8 cellular contexts compared by ENCODE assay signal in the genomic region with DNA sequence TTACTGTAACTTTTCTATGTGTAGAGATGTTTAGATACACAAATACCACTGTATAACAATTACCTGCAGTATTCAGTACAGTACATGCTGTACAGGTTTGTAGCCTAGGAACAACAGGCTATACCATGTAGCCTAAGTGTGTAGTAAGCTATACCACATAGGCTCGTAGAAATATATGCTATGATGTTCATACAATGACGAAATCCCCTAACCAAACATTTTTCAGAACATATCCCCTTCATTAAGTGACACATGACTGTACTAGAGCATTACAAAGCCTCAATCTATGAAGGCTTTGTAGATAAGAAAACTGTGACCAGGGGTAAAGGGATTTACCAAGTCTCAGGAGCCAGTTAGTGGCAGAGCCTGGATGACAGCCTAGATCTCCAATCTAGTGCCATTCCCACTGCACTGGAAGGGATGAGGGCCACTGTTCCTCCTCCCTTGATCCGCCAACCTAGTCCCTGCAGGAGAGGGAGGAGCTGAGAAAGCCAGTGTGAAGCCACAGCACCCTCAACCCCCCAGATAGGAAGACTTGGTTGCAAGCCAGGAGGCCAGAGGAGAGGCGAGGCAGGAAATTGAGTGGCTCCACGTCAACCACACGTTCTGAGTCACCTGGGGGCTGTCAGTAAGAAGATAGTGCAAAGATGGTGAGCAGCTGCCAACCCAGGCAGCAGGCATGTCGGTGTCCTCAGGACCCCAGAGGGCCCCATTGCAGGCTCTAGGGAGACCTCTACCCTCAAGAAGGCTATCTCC.
DNase-seq lines count a peak whose midpoint lies in the region; ATAC-seq, FAIRE-seq and TF ChIP-seq lines count a peak whose summit lies in the region.

No MANE protein-coding gene starts in this region.

- no peaks in the 10 kb centered on the region for H3K9me3 ChIP-seq in keratinocyte (ENCODE audit: control insufficient read depth, low read depth, low read length)

- DNase-seq in A172 (ENCODE audit: low spot score) (peak; percentile 91), NCI-H226 (peak; percentile 81), activated T-cell treated with anti-CD3 and anti-CD28 coated beads for 48 hours (ENCODE audit: low read depth) (peak; percentile 63), keratinocyte (ENCODE audit: low read depth, low spot score) (no peak), NAMALWA (ENCODE audit: low spot score) (no peak), DMS53 (lab: John Stamatoyannopoulos, UW) (no peak), NCI-H128 (lab: John Stamatoyannopoulos, UW; ENCODE audit: unreplicated experiment) (no peak)

- H3K27me3 ChIP-seq in keratinocyte (ENCODE audit: control insufficient read depth, extremely low read depth, insufficient read depth, low read length): no peaks in the 10 kb centered on the region

- H3K9me1 ChIP-seq in keratinocyte (ENCODE audit: control insufficient read depth, extremely low read depth, insufficient read depth, low read length): no peaks in the 10 kb centered on the region

- H2AFZ ChIP-seq in keratinocyte (ENCODE audit: control insufficient read depth, low read length): no peak overlapping the region

- no peak for TF ChIP-seq CTCF in keratinocyte (optimal IDR thresholded peaks at IDR 0.05 in 1 of 3, IDR thresholded peaks at IDR 0.05 in 1 of 3, conservative IDR thresholded peaks at IDR 0.05 in 1 of 3; ENCODE audit: extremely low read depth in 1 of 3, insufficient read depth in 2 of 3, low read length in 3 of 3)

- no peak overlapping the region for H3K27ac ChIP-seq in keratinocyte (ENCODE audit: control insufficient read depth, insufficient read depth, low read length)

- no peaks in the 10 kb centered on the region for H3K36me3 ChIP-seq in keratinocyte (ENCODE audit: control insufficient read depth in 2 of 2, extremely low read depth in 1 of 2, insufficient read depth in 2 of 2, low read length in 2 of 2)

- peak; percentile 61 for FAIRE-seq in keratinocyte (lab: Jason Lieb, UNC)

- dilution Hi-C loops in keratinocyte (cut with MboI; ENCODE audit: extremely low pct_ligation_motif_present, low sequenced_read_pairs): no loop called here

- H3K4me2 ChIP-seq in keratinocyte (ENCODE audit: control insufficient read depth, extremely low read depth, insufficient read depth, low read depth, low read length): peak overlapping the region; percentile 12

- peaks cover 21% of the 10 kb centered on the region for H3K4me1 ChIP-seq in keratinocyte (ENCODE audit: control insufficient read depth, extremely low read depth, insufficient read depth, low read length)

- H3K4me3 ChIP-seq in keratinocyte (ENCODE audit: control insufficient read depth in 2 of 3, extremely low read depth in 1 of 3, insufficient read depth in 2 of 3, low read depth in 1 of 3, low read length in 3 of 3): no peak overlapping the region

- no peak overlapping the region for H3K9ac ChIP-seq in keratinocyte (ENCODE audit: control insufficient read depth, extremely low read depth, insufficient read depth, low read length)

- no peaks in the 10 kb centered on the region for H4K20me1 ChIP-seq in keratinocyte (ENCODE audit: control insufficient read depth, extremely low read depth, insufficient read depth, low read length)

- no peak for ATAC-seq in HG03571 (IDR thresholded peaks at IDR 0.05; ENCODE audit: unreplicated experiment)

- no peaks in the 10 kb centered on the region for H3K79me2 ChIP-seq in keratinocyte (ENCODE audit: control insufficient read depth, insufficient read depth, low read length)

Comparison
In these comparisons a context has a peak if more than half of its experiments do, and no peak if none do; other contexts are left out.
1. DNase-seq: peak in A172 (single experiment), NCI-H226 (single experiment) and activated T-cell treated with anti-CD3 and anti-CD28 coated beads for 48 hours (single experiment); none in keratinocyte (single experiment), NAMALWA (single experiment), DMS53 (single experiment) and NCI-H128 (single experiment).